Comparison of ENCODE assay signal across 1 cellular context in the genomic region with DNA sequence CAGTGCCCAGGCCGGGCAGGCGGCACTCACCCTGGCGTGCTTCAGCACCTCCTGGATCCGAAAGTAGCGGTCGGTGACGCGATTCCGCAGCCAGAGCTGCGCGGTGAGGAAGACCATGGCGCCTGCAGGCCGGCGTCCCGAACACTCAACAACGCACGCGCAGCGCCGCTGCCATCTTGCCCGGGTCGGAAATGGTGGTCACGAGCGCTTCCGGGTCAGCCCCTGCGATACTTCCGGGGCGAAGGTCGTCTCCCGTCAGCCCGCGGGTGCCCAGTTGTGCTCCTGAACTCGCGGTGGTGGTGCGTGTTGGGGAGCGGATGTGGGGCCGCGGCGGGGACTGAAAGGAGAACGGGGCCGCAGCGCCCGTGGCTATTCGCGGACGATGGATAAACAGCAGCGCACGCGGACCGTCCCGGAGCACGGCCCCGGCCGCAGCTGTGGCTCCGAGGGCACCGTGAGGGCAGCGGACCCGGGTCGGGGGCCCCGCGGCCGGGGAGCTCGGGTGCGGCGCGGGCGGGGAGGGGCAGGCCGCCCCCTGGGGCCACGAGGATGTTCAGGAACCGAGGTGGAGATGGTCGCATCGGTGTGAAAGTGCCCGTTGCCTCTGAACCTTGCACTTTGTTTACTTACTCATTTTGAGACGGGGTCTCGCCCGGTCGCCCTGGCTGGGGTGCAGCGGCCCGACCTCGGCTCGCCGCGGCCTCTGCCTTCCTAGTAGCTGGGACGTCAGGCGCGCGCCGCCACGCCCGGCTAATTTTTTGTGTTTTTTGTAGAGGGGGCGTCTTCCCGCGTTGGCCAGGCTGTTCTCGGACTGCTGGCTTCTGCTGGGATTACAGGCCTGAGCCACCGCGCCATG.
TF ChIP-seq lines count a peak whose summit lies in the region.

A gene (minus strand): TSS at position 193 of the 856 bp plus-strand sequence. CDS start 76 bp downstream, at position 117.

TF ChIP-seq in K562, 482 proteins besides CTCF, POLR2A, EP300 and RAD21 (continued from another document and continues in another):
- TF ChIP-seq, protein P1, sequence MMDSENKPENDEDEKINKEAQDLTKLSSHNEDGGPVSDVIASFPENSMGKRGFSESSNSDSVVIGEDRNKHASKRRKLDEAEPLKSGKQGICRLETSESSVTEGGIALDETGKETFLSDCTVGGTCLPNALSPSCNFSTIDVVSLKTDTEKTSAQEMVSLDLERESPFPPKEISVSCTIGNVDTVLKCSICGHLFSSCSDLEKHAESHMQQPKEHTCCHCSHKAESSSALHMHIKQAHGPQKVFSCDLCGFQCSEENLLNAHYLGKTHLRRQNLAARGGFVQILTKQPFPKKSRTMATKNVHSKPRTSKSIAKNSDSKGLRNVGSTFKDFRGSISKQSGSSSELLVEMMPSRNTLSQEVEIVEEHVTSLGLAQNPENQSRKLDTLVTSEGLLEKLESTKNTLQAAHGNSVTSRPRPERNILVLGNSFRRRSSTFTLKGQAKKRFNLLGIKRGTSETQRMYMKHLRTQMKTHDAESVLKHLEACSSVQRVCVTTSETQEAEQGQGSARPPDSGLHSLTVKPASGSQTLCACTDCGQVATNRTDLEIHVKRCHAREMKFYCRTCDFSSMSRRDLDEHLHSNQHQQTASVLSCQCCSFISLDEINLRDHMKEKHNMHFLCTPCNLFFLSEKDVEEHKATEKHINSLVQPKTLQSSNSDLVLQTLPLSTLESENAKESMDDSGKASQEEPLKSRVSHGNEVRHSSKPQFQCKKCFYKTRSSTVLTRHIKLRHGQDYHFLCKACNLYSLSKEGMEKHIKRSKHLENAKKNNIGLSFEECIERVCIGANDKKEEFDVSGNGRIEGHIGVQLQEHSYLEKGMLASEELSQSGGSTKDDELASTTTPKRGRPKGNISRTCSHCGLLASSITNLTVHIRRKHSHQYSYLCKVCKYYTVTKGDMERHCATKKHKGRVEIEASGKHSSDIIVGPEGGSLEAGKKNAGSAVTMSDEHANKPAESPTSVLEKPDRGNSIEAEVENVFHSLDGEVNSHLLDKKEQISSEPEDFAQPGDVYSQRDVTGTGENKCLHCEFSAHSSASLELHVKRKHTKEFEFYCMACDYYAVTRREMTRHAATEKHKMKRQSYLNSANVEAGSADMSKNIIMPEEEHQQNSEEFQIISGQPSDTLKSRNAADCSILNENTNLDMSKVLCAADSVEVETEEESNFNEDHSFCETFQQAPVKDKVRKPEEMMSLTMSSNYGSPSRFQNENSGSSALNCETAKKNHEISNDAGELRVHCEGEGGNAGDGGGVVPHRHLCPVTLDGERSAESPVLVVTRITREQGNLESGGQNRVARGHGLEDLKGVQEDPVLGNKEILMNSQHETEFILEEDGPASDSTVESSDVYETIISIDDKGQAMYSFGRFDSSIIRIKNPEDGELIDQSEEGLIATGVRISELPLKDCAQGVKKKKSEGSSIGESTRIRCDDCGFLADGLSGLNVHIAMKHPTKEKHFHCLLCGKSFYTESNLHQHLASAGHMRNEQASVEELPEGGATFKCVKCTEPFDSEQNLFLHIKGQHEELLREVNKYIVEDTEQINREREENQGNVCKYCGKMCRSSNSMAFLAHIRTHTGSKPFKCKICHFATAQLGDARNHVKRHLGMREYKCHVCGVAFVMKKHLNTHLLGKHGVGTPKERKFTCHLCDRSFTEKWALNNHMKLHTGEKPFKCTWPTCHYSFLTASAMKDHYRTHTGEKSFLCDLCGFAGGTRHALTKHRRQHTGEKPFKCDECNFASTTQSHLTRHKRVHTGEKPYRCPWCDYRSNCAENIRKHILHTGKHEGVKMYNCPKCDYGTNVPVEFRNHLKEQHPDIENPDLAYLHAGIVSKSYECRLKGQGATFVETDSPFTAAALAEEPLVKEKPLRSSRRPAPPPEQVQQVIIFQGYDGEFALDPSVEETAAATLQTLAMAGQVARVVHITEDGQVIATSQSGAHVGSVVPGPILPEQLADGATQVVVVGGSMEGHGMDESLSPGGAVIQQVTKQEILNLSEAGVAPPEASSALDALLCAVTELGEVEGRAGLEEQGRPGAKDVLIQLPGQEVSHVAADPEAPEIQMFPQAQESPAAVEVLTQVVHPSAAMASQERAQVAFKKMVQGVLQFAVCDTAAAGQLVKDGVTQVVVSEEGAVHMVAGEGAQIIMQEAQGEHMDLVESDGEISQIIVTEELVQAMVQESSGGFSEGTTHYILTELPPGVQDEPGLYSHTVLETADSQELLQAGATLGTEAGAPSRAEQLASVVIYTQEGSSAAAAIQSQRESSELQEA (IDR thresholded peaks at IDR 0.05; ENCODE audit: low read depth) = no peak
- peak; percentile 89 for TF ChIP-seq KDM5B (IDR thresholded peaks at IDR 0.05; ENCODE audit: insufficient replicate concordance, low read depth, low read length)
- no peak; the same call in 1 of the 2 replicates for TF ChIP-seq KLF6 (CRISPR knock-in tag; IDR thresholded peaks at IDR 0.05; ENCODE audit: borderline replicate concordance)
- TF ChIP-seq, protein P2, sequence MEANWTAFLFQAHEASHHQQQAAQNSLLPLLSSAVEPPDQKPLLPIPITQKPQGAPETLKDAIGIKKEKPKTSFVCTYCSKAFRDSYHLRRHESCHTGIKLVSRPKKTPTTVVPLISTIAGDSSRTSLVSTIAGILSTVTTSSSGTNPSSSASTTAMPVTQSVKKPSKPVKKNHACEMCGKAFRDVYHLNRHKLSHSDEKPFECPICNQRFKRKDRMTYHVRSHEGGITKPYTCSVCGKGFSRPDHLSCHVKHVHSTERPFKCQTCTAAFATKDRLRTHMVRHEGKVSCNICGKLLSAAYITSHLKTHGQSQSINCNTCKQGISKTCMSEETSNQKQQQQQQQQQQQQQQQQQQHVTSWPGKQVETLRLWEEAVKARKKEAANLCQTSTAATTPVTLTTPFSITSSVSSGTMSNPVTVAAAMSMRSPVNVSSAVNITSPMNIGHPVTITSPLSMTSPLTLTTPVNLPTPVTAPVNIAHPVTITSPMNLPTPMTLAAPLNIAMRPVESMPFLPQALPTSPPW (CRISPR knock-in tag; IDR thresholded peaks at IDR 0.05) = peak; percentile 71
- TF ChIP-seq, protein P3, sequence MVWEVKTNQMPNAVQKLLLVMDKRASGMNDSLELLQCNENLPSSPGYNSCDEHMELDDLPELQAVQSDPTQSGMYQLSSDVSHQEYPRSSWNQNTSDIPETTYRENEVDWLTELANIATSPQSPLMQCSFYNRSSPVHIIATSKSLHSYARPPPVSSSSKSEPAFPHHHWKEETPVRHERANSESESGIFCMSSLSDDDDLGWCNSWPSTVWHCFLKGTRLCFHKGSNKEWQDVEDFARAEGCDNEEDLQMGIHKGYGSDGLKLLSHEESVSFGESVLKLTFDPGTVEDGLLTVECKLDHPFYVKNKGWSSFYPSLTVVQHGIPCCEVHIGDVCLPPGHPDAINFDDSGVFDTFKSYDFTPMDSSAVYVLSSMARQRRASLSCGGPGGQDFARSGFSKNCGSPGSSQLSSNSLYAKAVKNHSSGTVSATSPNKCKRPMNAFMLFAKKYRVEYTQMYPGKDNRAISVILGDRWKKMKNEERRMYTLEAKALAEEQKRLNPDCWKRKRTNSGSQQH (CRISPR knock-in tag; IDR thresholded peaks at IDR 0.05) = no peak
- TF ChIP-seq C11orf30 (IDR thresholded peaks at IDR 0.05; ENCODE audit: low read depth) = peak; percentile 99
- peak; percentile 100 for TF ChIP-seq RBM34 (IDR thresholded peaks at IDR 0.05; ENCODE audit: borderline replicate concordance, insufficient read depth, low read length)
- no peak for TF ChIP-seq SMARCE1 (IDR thresholded peaks at IDR 0.05)
- TF ChIP-seq, protein P4, sequence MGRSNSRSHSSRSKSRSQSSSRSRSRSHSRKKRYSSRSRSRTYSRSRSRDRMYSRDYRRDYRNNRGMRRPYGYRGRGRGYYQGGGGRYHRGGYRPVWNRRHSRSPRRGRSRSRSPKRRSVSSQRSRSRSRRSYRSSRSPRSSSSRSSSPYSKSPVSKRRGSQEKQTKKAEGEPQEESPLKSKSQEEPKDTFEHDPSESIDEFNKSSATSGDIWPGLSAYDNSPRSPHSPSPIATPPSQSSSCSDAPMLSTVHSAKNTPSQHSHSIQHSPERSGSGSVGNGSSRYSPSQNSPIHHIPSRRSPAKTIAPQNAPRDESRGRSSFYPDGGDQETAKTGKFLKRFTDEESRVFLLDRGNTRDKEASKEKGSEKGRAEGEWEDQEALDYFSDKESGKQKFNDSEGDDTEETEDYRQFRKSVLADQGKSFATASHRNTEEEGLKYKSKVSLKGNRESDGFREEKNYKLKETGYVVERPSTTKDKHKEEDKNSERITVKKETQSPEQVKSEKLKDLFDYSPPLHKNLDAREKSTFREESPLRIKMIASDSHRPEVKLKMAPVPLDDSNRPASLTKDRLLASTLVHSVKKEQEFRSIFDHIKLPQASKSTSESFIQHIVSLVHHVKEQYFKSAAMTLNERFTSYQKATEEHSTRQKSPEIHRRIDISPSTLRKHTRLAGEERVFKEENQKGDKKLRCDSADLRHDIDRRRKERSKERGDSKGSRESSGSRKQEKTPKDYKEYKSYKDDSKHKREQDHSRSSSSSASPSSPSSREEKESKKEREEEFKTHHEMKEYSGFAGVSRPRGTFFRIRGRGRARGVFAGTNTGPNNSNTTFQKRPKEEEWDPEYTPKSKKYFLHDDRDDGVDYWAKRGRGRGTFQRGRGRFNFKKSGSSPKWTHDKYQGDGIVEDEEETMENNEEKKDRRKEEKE (IDR thresholded peaks at IDR 0.05; ENCODE audit: borderline replicate concordance in 1 of 2, control insufficient read depth in 1 of 2, low read depth in 2 of 2, low read length in 1 of 2) = no peak
- no peak for TF ChIP-seq IFI16 (CRISPR knock-in tag; IDR thresholded peaks at IDR 0.05)
- TF ChIP-seq, protein P5, sequence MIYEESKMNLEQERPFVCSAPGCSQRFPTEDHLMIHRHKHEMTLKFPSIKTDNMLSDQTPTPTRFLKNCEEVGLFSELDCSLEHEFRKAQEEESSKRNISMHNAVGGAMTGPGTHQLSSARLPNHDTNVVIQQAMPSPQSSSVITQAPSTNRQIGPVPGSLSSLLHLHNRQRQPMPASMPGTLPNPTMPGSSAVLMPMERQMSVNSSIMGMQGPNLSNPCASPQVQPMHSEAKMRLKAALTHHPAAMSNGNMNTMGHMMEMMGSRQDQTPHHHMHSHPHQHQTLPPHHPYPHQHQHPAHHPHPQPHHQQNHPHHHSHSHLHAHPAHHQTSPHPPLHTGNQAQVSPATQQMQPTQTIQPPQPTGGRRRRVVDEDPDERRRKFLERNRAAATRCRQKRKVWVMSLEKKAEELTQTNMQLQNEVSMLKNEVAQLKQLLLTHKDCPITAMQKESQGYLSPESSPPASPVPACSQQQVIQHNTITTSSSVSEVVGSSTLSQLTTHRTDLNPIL (CRISPR knock-in tag; IDR thresholded peaks at IDR 0.05) = no peak
- peak; percentile 82; the same call in 1 of the 2 replicates for TF ChIP-seq ZBED1 (IDR thresholded peaks at IDR 0.05)
- peak; percentile 92 for TF ChIP-seq ELF1 (tag; IDR thresholded peaks at IDR 0.05)
- no peak for TF ChIP-seq BMI1 (IDR thresholded peaks at IDR 0.05; ENCODE audit: low read length)
- peak; percentile 53 to 61; a peak in 2 of 4 replicates for TF ChIP-seq TEAD1 (CRISPR knock-in tag; IDR thresholded peaks at IDR 0.05)
- TF ChIP-seq RNF2 (IDR thresholded peaks at IDR 0.05) = peak; percentile 70
- no peak for TF ChIP-seq PTRF (tag; IDR thresholded peaks at IDR 0.05)
- peak; percentile 77 for TF ChIP-seq ZNF12 (CRISPR knock-in tag; IDR thresholded peaks at IDR 0.05)
- TF ChIP-seq ZKSCAN8 (CRISPR knock-in tag; IDR thresholded peaks at IDR 0.05) = no peak
- no peak for TF ChIP-seq NCOA4 (IDR thresholded peaks at IDR 0.05; ENCODE audit: partially characterized antibody)
- TF ChIP-seq FOXJ2 (tag; IDR thresholded peaks at IDR 0.05) = no peak
- no peak for TF ChIP-seq ZNF253 (CRISPR knock-in tag; conservative IDR thresholded peaks at IDR 0.05)
- no peak for TF ChIP-seq ZNF121 (CRISPR knock-in tag; conservative IDR thresholded peaks at IDR 0.05)
- TF ChIP-seq, protein P6, sequence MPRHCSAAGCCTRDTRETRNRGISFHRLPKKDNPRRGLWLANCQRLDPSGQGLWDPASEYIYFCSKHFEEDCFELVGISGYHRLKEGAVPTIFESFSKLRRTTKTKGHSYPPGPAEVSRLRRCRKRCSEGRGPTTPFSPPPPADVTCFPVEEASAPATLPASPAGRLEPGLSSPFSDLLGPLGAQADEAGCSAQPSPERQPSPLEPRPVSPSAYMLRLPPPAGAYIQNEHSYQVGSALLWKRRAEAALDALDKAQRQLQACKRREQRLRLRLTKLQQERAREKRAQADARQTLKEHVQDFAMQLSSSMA (CRISPR knock-in tag; IDR thresholded peaks at IDR 0.05) = peak; percentile 72; the same call in 1 of the 2 replicates
- TF ChIP-seq PRMT5 (CRISPR knock-in tag; IDR thresholded peaks at IDR 0.05) = no peak
- TF ChIP-seq TCF7 (IDR thresholded peaks at IDR 0.05; ENCODE audit: borderline replicate concordance) = peak; percentile 29
- peak; percentile 98 for TF ChIP-seq SIN3B (IDR thresholded peaks at IDR 0.05; ENCODE audit: low read depth)
- no peak for TF ChIP-seq TCFL5 (CRISPR knock-in tag; conservative IDR thresholded peaks at IDR 0.05)
- TF ChIP-seq JUN (IDR thresholded peaks at IDR 0.05; ENCODE audit: borderline replicate concordance, low read depth, low read length) = peak; percentile 63; the same call in 1 of the 2 replicates
- TF ChIP-seq JUN (CRISPR knock-in tag; IDR thresholded peaks at IDR 0.05; ENCODE audit: borderline replicate concordance) = peak; percentile 91
- peak; percentile 98 for TF ChIP-seq MYC (IDR thresholded peaks at IDR 0.05; ENCODE audit: low read depth, low read length)
- peak; percentile 87 for TF ChIP-seq MYC (CRISPR knock-in tag; IDR thresholded peaks at IDR 0.05; ENCODE audit: borderline replicate concordance, low read depth)
- TF ChIP-seq ZNF76 (CRISPR knock-in tag; IDR thresholded peaks at IDR 0.05; ENCODE audit: borderline replicate concordance) = peak; percentile 82; the same call in 1 of the 2 replicates
- TF ChIP-seq, protein P7, sequence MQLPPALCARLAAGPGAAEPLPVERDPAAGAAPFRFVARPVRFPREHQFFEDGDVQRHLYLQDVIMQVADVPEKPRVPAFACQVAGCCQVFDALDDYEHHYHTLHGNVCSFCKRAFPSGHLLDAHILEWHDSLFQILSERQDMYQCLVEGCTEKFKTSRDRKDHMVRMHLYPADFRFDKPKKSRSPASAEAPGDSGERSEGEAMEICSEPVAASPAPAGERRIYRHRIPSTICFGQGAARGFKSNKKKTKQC (CRISPR knock-in tag; IDR thresholded peaks at IDR 0.05) = no peak; the same call in 1 of the 2 replicates
- peak in 1 of 2 experiments; percentile 45; a peak in 1 of 4 replicates for TF ChIP-seq ETV6 (IDR thresholded peaks at IDR 0.05; ENCODE audit: borderline replicate concordance in 1 of 2, low read depth in 2 of 2, low read length in 1 of 2)
- peak; percentile 52; the same call in 1 of the 2 replicates for TF ChIP-seq ETV6 (CRISPR knock-in tag; IDR thresholded peaks at IDR 0.05; ENCODE audit: borderline replicate concordance)
- peak; percentile 95 for TF ChIP-seq SREBF1 (IDR thresholded peaks at IDR 0.05; ENCODE audit: borderline replicate concordance, low read depth, low read length)
